In genomic region chr16:70298988-70299938, GRCh38 we compare ENCODE assay signal across 8 cellular contexts. TPM values are rescaled to one million over a fixed set of nuclear protein-coding genes. Genes with fewer than 3 reads are reported as not detected.
DNase-seq lines count a peak whose midpoint lies in the region; ATAC-seq and TF ChIP-seq lines count a peak whose summit lies in the region.

Gene DDX19B, plus strand, starts transcription at chr16:70299186. Its CDS starts 112 bp downstream, at chr16:70299298.

- peak within 1 kb of the TSS; percentile 93 for H3K27ac ChIP-seq in CD4-positive, alpha-beta memory T cell (ENCODE audit: low read depth, low read length)
- peak within 1 kb of the TSS; percentile 89 for H3K27ac ChIP-seq in IMR-90 (ENCODE audit: insufficient read depth, low read length)

- peaks cover 13 to 40% of the 10 kb centered on the region in 2 experiments for H3K79me1 ChIP-seq in IMR-90 (ENCODE audit: low read depth in 1 of 2, low read length in 2 of 2)

- in situ Hi-C loops in IMR-90 (cut with MboI; ENCODE audit: low sequenced_read_pairs): no loop called here

- TF ChIP-seq CTCF in IMR-90 (conservative IDR thresholded peaks at IDR 0.05; ENCODE audit: low read depth, low read length): 0 out of 2 replicates have a peak, but pooled peaks have one; percentile 0
- TF ChIP-seq CTCF in fibroblast of the aortic adventitia (IDR thresholded peaks at IDR 0.05; ENCODE audit: insufficient read depth, low read length): no peak
- no peak for TF ChIP-seq CTCF in natural killer cell (IDR thresholded peaks at IDR 0.05)

- H3K27me3 ChIP-seq in CD4-positive, alpha-beta memory T cell (ENCODE audit: insufficient read depth, low read length): no peaks in the 10 kb centered on the region
- H3K27me3 ChIP-seq in IMR-90 (ENCODE audit: control insufficient read depth, insufficient read depth, low read length): no peaks in the 10 kb centered on the region

- peaks cover 2% of the 10 kb centered on the region; the same call in 1 of the 2 replicates for H4K20me1 ChIP-seq in IMR-90 (ENCODE audit: insufficient read depth, low read length)

- peak within 1 kb of the TSS; percentile 20; the same call in 1 of the 2 replicates for H2BK20ac ChIP-seq in IMR-90 (ENCODE audit: low read depth, low read length)

- 0 out of 2 replicates have a peak, but pooled peaks cover 3% of the 10 kb centered on the region for H3K9me1 ChIP-seq in IMR-90 (ENCODE audit: insufficient read depth, low read length)

- TSS peak; percentile 40 for BruUV-seq in IMR-90 (replicated peaks; lab: Mats Ljungman, UMichigan)

- peak within 1 kb of the TSS; percentile 82; the same call in 1 of the 2 replicates for H2AK5ac ChIP-seq in IMR-90 (ENCODE audit: low read depth, low read length)

- peak within 1 kb of the TSS; percentile 86 for H3K56ac ChIP-seq in IMR-90 (ENCODE audit: extremely low read depth, insufficient read depth, low read length)

- H4K8ac ChIP-seq in IMR-90 (ENCODE audit: low read depth in 2 of 2, low read length in 2 of 2): peak within 1 kb of the TSS; percentile 89 to 98

- TF ChIP-seq RAD21 in IMR-90 (IDR thresholded peaks at IDR 0.05; ENCODE audit: low read length): no peak

- peak; percentile 79; the same call in 1 of the 2 replicates for TF ChIP-seq POLR2A in IMR-90 (IDR thresholded peaks at IDR 0.05; ENCODE audit: low read depth, low read length)

- peak within 1 kb of the TSS; percentile 95 for H3K14ac ChIP-seq in IMR-90 (replicated peaks; ENCODE audit: low read depth, low read length)

- H3K4ac ChIP-seq in IMR-90 (ENCODE audit: low read depth, low read length): peak within 1 kb of the TSS; percentile 93

- peaks cover 0 to 10% (median 2%) of the 10 kb centered on the region in 8 donors for H3K9me3 Mint-ChIP-seq in CD4-positive, alpha-beta memory T cell
- H3K9me3 Mint-ChIP-seq in natural killer cell: peaks cover 0 to 9% of the 10 kb centered on the region in 2 donors
- H3K9me3 Mint-ChIP-seq in stimulated activated naive CD8-positive, alpha-beta T cell treated with anti-CD3 and anti-CD28 coated beads, Interleukin-15, Interleukin-2, amounts not matched to agents 100 ng/mL and 50 ng/mL, for 24 hours: peaks cover 10% of the 10 kb centered on the region

- POLR2A ChIA-PET in CD4-positive, alpha-beta memory T cell (lab: Charles Lee; ENCODE audit: partially characterized antibody): interaction anchor here (0.6 to 3.6 kb wide), 17 partner anchors 8 to 259 kb away, joined by 3 to 80 read pairs (median 7); partner anchors contain the start of genes AARS1, DDX19A, EXOSC6 and FCSK
- POLR2A ChIA-PET in IMR-90 (lab: Charles Lee; ENCODE audit: unreplicated experiment): no interaction called here

- H4K5ac ChIP-seq in IMR-90 (ENCODE audit: low read depth, low read length): peak within 1 kb of the TSS; percentile 99

- CTCF ChIA-PET in CD4-positive, alpha-beta memory T cell (lab: Charles Lee; ENCODE audit: partially characterized antibody): interaction anchor here (0.9 to 3.2 kb wide), 8 partner anchors 8 to 47 kb away, joined by 3 to 18 read pairs (median 6); partner anchors contain the start of genes AARS1 and EXOSC6
- CTCF ChIA-PET in IMR-90 (lab: Yijun Ruan, JAX): interaction anchor here (0.6 kb wide), 1 partner anchor 47 kb away, joined by 3 read pairs; no protein-coding TSS in a partner anchor

- dilution Hi-C loops in IMR-90 (cut with HindIII; ENCODE audit: low sequenced_read_pairs, unreplicated experiment): no loop called here

- peak within 1 kb of the TSS; percentile 94 for H3K9ac ChIP-seq in IMR-90 (ENCODE audit: low read depth, low read length)

- peaks cover 26 to 49% (median 37%) of the 10 kb centered on the region in 4 donors for H3K4me1 Mint-ChIP-seq in CD4-positive, alpha-beta memory T cell
- H3K4me1 Mint-ChIP-seq in natural killer cell: peaks cover 38 to 42% of the 10 kb centered on the region in 2 donors
- H3K4me1 Mint-ChIP-seq in stimulated activated naive CD8-positive, alpha-beta T cell treated with anti-CD3 and anti-CD28 coated beads, Interleukin-15, Interleukin-2, amounts not matched to agents 100 ng/mL and 50 ng/mL, for 24 hours (ENCODE audit: low read depth): peaks cover 43% of the 10 kb centered on the region

- no peaks in the 10 kb centered on the region for H3K9me3 ChIP-seq in CD4-positive, alpha-beta memory T cell (ENCODE audit: control insufficient read depth in 1 of 2, low read length in 2 of 2)
- H3K9me3 ChIP-seq in IMR-90 (ENCODE audit: control insufficient read depth, insufficient read depth, low read length): no peaks in the 10 kb centered on the region; the same call in 1 of the 2 replicates

- WGBS in IMR-90 (ENCODE audit: extremely low coverage in 2 of 2, insufficient read length in 1 of 2), 2 experiments: 2% methylated on average over 20 of the region's 37 CpGs; no CpG with 5 or more reads in 1 of the 2 experiments

- H3K27ac Mint-ChIP-seq in CD4-positive, alpha-beta memory T cell: peak within 1 kb of the TSS; percentile 95 to 99 (median 99)
- H3K27ac Mint-ChIP-seq in natural killer cell: peak within 1 kb of the TSS; percentile 93 to 97
- H3K27ac Mint-ChIP-seq in stimulated activated naive CD8-positive, alpha-beta T cell treated with anti-CD3 and anti-CD28 coated beads, Interleukin-15, Interleukin-2, amounts not matched to agents 100 ng/mL and 50 ng/mL, for 24 hours: peak within 1 kb of the TSS; percentile 94

- H3K4me3 ChIP-seq in CD4-positive, alpha-beta memory T cell (ENCODE audit: low read length in 2 of 2): peak within 1 kb of the TSS; percentile 88 to 98
- H3K4me3 ChIP-seq in IMR-90 (ENCODE audit: insufficient read depth, low read depth, low read length) (peak within 1 kb of the TSS; percentile 96), fibroblast of the aortic adventitia (ENCODE audit: low read depth, low read length) (peak within 1 kb of the TSS; percentile 97)

- DNase-seq in CD4-positive, alpha-beta memory T cell: peak; percentile 42 to 67 (median 57)
- DNase-seq in IMR-90: peak; percentile 64
- DNase-seq in RPMI7951 (ENCODE audit: low read depth): peak; percentile 71
- DNase-seq in activated effector memory CD4-positive, alpha-beta T cell treated with Interleukin-2 at 50 U/mL for 16 hours: peak; percentile 43
- peak; percentile 68 for DNase-seq in fibroblast of the aortic adventitia (ENCODE audit: low read depth)
- DNase-seq in natural killer cell: peak; percentile 61

- H3K18ac ChIP-seq in IMR-90 (ENCODE audit: low read depth, low read length): peak within 1 kb of the TSS; percentile 89

- H3K4me1 ChIP-seq in CD4-positive, alpha-beta memory T cell (ENCODE audit: insufficient read depth, low read length): peaks cover 30% of the 10 kb centered on the region
- peaks cover 3% of the 10 kb centered on the region; the same call in 1 of the 2 replicates for H3K4me1 ChIP-seq in IMR-90 (ENCODE audit: control insufficient read depth, insufficient read depth, low read length)

- no peaks in the 10 kb centered on the region for H3K36me3 ChIP-seq in CD4-positive, alpha-beta memory T cell (ENCODE audit: insufficient read depth, low read length)
- H3K36me3 ChIP-seq in IMR-90 (ENCODE audit: control insufficient read depth, insufficient read depth, low read length): no peaks in the 10 kb centered on the region

- peak within 1 kb of the TSS; percentile 94 for H2AK9ac ChIP-seq in IMR-90 (replicated peaks; ENCODE audit: low read depth, low read length, poor library complexity)

- no peaks in the 10 kb centered on the region for H3K27me3 Mint-ChIP-seq in CD4-positive, alpha-beta memory T cell
- H3K27me3 Mint-ChIP-seq in natural killer cell (ENCODE audit: low read depth in 2 of 2): no peaks in the 10 kb centered on the region
- H3K27me3 Mint-ChIP-seq in stimulated activated naive CD8-positive, alpha-beta T cell treated with anti-CD3 and anti-CD28 coated beads, Interleukin-15, Interleukin-2, amounts not matched to agents 100 ng/mL and 50 ng/mL, for 24 hours: no peaks in the 10 kb centered on the region

- H4K91ac ChIP-seq in IMR-90 (ENCODE audit: insufficient read depth, low read depth, low read length): peak within 1 kb of the TSS; percentile 94

- peak within 1 kb of the TSS; percentile 74 for H2BK120ac ChIP-seq in IMR-90 (ENCODE audit: low read depth, low read length)

- H3K23ac ChIP-seq in IMR-90 (ENCODE audit: low read depth, low read length): peak within 1 kb of the TSS; percentile 66; the same call in 1 of the 2 replicates

- intact Hi-C loops in CD4-positive, alpha-beta memory T cell (cut with micrococcal nuclease): loop anchor here (1.0 kb wide), 2 partner anchors 10 to 47 kb away; partner anchors contain the start of genes AARS1 and DDX19A
- intact Hi-C loops in IMR-90 (cut with micrococcal nuclease): no loop called here
- intact Hi-C loops in natural killer cell (cut with micrococcal nuclease): loop anchor here (1.0 to 5.0 kb wide), 4 partner anchors 10 to 224 kb away; partner anchors contain the start of genes AARS1, COG4, DDX19A and SF3B3

- peak within 1 kb of the TSS; percentile 96 for H2AFZ ChIP-seq in IMR-90 (replicated peaks; ENCODE audit: low read length, poor library complexity)

- H3K36me3 Mint-ChIP-seq in CD4-positive, alpha-beta memory T cell: peaks cover 24 to 29% of the 10 kb centered on the region in 2 donors
- H3K36me3 Mint-ChIP-seq in natural killer cell: peaks cover 13% of the 10 kb centered on the region
- H3K36me3 Mint-ChIP-seq in stimulated activated naive CD8-positive, alpha-beta T cell treated with anti-CD3 and anti-CD28 coated beads, Interleukin-15, Interleukin-2, amounts not matched to agents 100 ng/mL and 50 ng/mL, for 24 hours (ENCODE audit: low read depth): peaks cover 28% of the 10 kb centered on the region

- H2BK5ac ChIP-seq in IMR-90 (ENCODE audit: low read depth, low read length, poor library complexity, severe bottlenecking): peak within 1 kb of the TSS; percentile 89

- peak within 1 kb of the TSS; percentile 23; the same call in 1 of the 3 replicates for H2BK15ac ChIP-seq in IMR-90 (ENCODE audit: low read depth, low read length)

- peak within 1 kb of the TSS; percentile 98 for H3K4me2 ChIP-seq in IMR-90 (ENCODE audit: low read depth, low read length)

- peak within 1 kb of the TSS; percentile 93 to 98 (median 96) for H3K4me3 Mint-ChIP-seq in CD4-positive, alpha-beta memory T cell
- H3K4me3 Mint-ChIP-seq in natural killer cell: peak within 1 kb of the TSS; percentile 90
- peak within 1 kb of the TSS; percentile 96 for H3K4me3 Mint-ChIP-seq in stimulated activated naive CD8-positive, alpha-beta T cell treated with anti-CD3 and anti-CD28 coated beads, Interleukin-15, Interleukin-2, amounts not matched to agents 100 ng/mL and 50 ng/mL, for 24 hours

- peak; percentile 82 for ATAC-seq in GM21423 (IDR thresholded peaks at IDR 0.05; ENCODE audit: unreplicated experiment)
- ATAC-seq in IMR-90 (ENCODE audit: low read depth): peak; percentile 96
- ATAC-seq in natural killer cell: peak; percentile 79 to 84 (median 84)

RNA-seq across cellular contexts. Expression of gene DDX19B, which starts in this region (rescaled TPM):
- total RNA-seq in CD4-positive, alpha-beta memory T cell: 10 to 100 TPM; 26.9 to 28.7 TPM
- 10 to 100 TPM; 52.4 to 52.7 TPM for polyA plus RNA-seq in CD4-positive, alpha-beta memory T cell
- total RNA-seq in IMR-90 (2012; rRNA removed) (26.1 and 33.3 TPM in 2 replicates), fibroblast of the aortic adventitia (ENCODE audit: low replicate concordance) (28.5 and 30.5 TPM in 2 replicates), natural killer cell (10 to 100 TPM; 39.9 to 52.6 (median 48.8) TPM)
- polyA plus RNA-seq in IMR-90 (2012; rRNA removed): 36.0 and 41.0 TPM in 2 replicates
- 17.2 and 33.6 TPM in 2 replicates for polyA plus RNA-seq in IMR-90 (2012; cell fraction: cytosol; rRNA removed)
- polyA plus RNA-seq in IMR-90 (2012; cell fraction: nucleus; rRNA removed; ENCODE audit: low replicate concordance): 20.3 and 33.8 TPM in 2 replicates
- 17.5 and 31.7 TPM in 2 replicates for total RNA-seq in RPMI7951 (2014; rRNA removed; shearing (Covaris generic))

Comparison
In these comparisons a context has a peak if more than half of its experiments do, and no peak if none do; other contexts are left out.
1. Peak in every context shown above with its lines: DNase-seq, ATAC-seq, H3K4me3 ChIP-seq and H3K27ac ChIP-seq.